ENCODE assay signal across 1 cellular context in the genomic region with DNA sequence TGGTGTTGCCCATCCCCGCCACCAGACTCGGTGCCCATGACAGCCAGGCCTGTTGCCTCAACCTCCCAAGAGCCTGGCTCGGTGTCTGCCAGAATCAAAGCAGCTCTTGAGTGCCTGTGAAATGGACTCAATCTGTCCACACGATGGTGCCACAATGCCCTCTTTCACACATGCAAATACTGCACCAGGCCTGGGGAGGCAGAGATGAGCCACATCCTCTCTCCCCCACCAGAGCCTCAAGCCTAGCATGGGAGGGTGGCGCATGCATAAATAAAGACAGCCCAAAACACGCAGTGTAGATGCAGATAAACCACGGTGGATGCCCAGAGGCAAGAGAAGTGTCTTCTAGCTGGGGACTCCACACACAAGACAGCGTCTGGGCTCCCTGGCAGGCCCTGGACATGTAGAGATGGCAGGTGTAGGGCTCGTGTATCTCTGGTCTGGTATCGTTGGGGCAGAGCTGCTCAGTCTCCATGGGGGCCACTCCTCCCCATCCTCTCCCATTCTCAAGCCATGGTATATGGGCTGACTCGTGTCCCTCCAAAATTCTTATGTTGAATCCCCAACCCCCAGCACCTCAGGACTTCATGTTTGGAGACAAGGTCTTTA.
TF ChIP-seq lines count a peak whose summit lies in the region.

No MANE protein-coding gene starts in this region.

TF ChIP-seq in K562, 482 proteins besides CTCF, POLR2A, EP300 and RAD21 (continued from another document):
- TF ChIP-seq, protein P1, sequence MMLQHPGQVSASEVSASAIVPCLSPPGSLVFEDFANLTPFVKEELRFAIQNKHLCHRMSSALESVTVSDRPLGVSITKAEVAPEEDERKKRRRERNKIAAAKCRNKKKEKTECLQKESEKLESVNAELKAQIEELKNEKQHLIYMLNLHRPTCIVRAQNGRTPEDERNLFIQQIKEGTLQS (IDR thresholded peaks at IDR 0.05) = no peak
- TF ChIP-seq, protein P1 (CRISPR knock-in tag; conservative IDR thresholded peaks at IDR 0.05) = no peak
- TF ChIP-seq HNRNPLL (IDR thresholded peaks at IDR 0.05; ENCODE audit: low read depth, low read length, poor library complexity, severe bottlenecking) (no peak), ZNF197 (CRISPR knock-in tag; IDR thresholded peaks at IDR 0.05; ENCODE audit: low read depth) (no peak), NFE2L1 (tag; IDR thresholded peaks at IDR 0.05; ENCODE audit: borderline replicate concordance, low read depth) (no peak), FOS (IDR thresholded peaks at IDR 0.05; ENCODE audit: extremely low read depth, insufficient read length) (no peak), NFYB (IDR thresholded peaks at IDR 0.05; ENCODE audit: extremely low read depth, insufficient read length) (no peak), SAFB2 (IDR thresholded peaks at IDR 0.05; ENCODE audit: borderline replicate concordance, low read depth, low read length, severe bottlenecking) (no peak), ZEB2 (IDR thresholded peaks at IDR 0.05) (no peak), CHD2 (IDR thresholded peaks at IDR 0.05; ENCODE audit: low read depth, low read length) (no peak), WHSC1 (IDR thresholded peaks at IDR 0.05; ENCODE audit: low read length) (no peak), BRD4 (IDR thresholded peaks at IDR 0.05) (no peak), ZC3H8 (IDR thresholded peaks at IDR 0.05) (no peak)
- TF ChIP-seq, protein P2, sequence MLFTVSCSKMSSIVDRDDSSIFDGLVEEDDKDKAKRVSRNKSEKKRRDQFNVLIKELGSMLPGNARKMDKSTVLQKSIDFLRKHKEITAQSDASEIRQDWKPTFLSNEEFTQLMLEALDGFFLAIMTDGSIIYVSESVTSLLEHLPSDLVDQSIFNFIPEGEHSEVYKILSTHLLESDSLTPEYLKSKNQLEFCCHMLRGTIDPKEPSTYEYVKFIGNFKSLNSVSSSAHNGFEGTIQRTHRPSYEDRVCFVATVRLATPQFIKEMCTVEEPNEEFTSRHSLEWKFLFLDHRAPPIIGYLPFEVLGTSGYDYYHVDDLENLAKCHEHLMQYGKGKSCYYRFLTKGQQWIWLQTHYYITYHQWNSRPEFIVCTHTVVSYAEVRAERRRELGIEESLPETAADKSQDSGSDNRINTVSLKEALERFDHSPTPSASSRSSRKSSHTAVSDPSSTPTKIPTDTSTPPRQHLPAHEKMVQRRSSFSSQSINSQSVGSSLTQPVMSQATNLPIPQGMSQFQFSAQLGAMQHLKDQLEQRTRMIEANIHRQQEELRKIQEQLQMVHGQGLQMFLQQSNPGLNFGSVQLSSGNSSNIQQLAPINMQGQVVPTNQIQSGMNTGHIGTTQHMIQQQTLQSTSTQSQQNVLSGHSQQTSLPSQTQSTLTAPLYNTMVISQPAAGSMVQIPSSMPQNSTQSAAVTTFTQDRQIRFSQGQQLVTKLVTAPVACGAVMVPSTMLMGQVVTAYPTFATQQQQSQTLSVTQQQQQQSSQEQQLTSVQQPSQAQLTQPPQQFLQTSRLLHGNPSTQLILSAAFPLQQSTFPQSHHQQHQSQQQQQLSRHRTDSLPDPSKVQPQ (CRISPR knock-in tag; IDR thresholded peaks at IDR 0.05; ENCODE audit: borderline replicate concordance) = no peak
- TF ChIP-seq, protein P3, sequence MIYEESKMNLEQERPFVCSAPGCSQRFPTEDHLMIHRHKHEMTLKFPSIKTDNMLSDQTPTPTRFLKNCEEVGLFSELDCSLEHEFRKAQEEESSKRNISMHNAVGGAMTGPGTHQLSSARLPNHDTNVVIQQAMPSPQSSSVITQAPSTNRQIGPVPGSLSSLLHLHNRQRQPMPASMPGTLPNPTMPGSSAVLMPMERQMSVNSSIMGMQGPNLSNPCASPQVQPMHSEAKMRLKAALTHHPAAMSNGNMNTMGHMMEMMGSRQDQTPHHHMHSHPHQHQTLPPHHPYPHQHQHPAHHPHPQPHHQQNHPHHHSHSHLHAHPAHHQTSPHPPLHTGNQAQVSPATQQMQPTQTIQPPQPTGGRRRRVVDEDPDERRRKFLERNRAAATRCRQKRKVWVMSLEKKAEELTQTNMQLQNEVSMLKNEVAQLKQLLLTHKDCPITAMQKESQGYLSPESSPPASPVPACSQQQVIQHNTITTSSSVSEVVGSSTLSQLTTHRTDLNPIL (CRISPR knock-in tag; IDR thresholded peaks at IDR 0.05) = no peak
TF ChIP-seq in K562: peak in this region for 0.
